ENCODE assay signal across 13 cellular contexts in genomic region chr6:133360194-133360593, GRCh38.
"Had no signal": no experiment of that assay in that cellular context is flagged by ENCODE, and none has a peak within 500 bp of the region (broad histone marks: within the 10 kb centered on the region; RNA-seq: fewer than 3 reads in every experiment).

No MANE protein-coding gene starts in this region.

- H3K4me1 ChIP-seq: right lobe of liver, stomach, testis, upper lobe of left lung had no signal

- ATAC-seq: left colon; right lobe of liver; stimulated activated effector memory CD8-positive, alpha-beta T cell treated with anti-CD3 and anti-CD28 coated beads, Interleukin-12 subunit alpha, Interleukin-12 subunit beta, amount 100 ng/mL, for 72 hours had no signal

- H3K27me3 ChIP-seq: esophagus muscularis mucosa, right lobe of liver, stomach, testis, upper lobe of left lung had no signal

- H3K36me3 ChIP-seq: esophagus muscularis mucosa, right lobe of liver, stomach, upper lobe of left lung had no signal

- H3K9me3 ChIP-seq: esophagus muscularis mucosa, right lobe of liver, stomach, testis, upper lobe of left lung had no signal

- H3K27ac ChIP-seq: esophagus muscularis mucosa, right lobe of liver, stomach, testis, upper lobe of left lung had no signal

- DNase-seq: activated CD4-positive, alpha-beta T cell treated with anti-CD3 and anti-CD28 coated beads, Interleukin-2, amount 50 U/mL, for 4 hours; effector CD8-positive, alpha-beta T cell; islet precursor cell; left colon; nephron progenitor cell; right lobe of liver; stimulated activated CD4-positive, alpha-beta T cell treated with anti-CD3 and anti-CD28 coated beads, Interleukin-4, amount 100 ng/mL, for 24 hours; stomach; testis; upper lobe of left lung had no signal

- H3K4me3 ChIP-seq: esophagus muscularis mucosa, lung, right lobe of liver, stomach, testis, upper lobe of left lung had no signal
